8 cellular contexts compared by ENCODE assay signal in genomic region chr2:96538487-96539214, GRCh38.
DNase-seq lines count a peak whose midpoint lies in the region; ATAC-seq and TF ChIP-seq lines count a peak whose summit lies in the region.
"Had no signal": no experiment of that assay in that cellular context is flagged by ENCODE, and none has a peak within 500 bp of the region (broad histone marks: within the 10 kb centered on the region; RNA-seq: fewer than 3 reads in every experiment).

No MANE protein-coding gene starts in this region.

- H3K4me1 ChIP-seq in neutrophil (ENCODE audit: control insufficient read depth in 1 of 2, insufficient read depth in 1 of 2, low read depth in 1 of 2, low read length in 1 of 2) (peaks cover 48 to 55% of the 10 kb centered on the region in 2 experiments), subcutaneous abdominal adipose tissue (ENCODE audit: control insufficient read depth in 5 of 5, insufficient read depth in 5 of 5, low read length in 5 of 5) (peaks cover 16 to 72% (median 59%) of the 10 kb centered on the region in 5 donors)

- peak overlapping the region; percentile 98 for H3K27ac ChIP-seq in neutrophil
- H3K27ac ChIP-seq in subcutaneous abdominal adipose tissue (ENCODE audit: low read depth, low read length): no peak overlapping the region
- H3K27ac ChIP-seq: epithelial cell of prostate had no signal

- no peaks in the 10 kb centered on the region for H3K27me3 ChIP-seq in neutrophil
- peaks cover 0 to 5% (median 0%) of the 10 kb centered on the region in 5 donors for H3K27me3 ChIP-seq in subcutaneous abdominal adipose tissue (ENCODE audit: control insufficient read depth in 5 of 5, insufficient read depth in 4 of 5, low read length in 5 of 5)

- H3K4me3 ChIP-seq in foreskin fibroblast (ENCODE audit: low read depth in 1 of 2, low read length in 2 of 2) (peak overlapping the region; percentile 80 to 83), neutrophil (ENCODE audit: low read depth in 1 of 2, low read length in 1 of 2) (peak overlapping the region; percentile 83 to 96), subcutaneous abdominal adipose tissue (ENCODE audit: low read depth in 1 of 5, low read length in 5 of 5) (peak overlapping the region; percentile 74 to 93 (median 82))

- ATAC-seq in HG03039 (IDR thresholded peaks at IDR 0.05; ENCODE audit: unreplicated experiment): no peak

- H3K9ac ChIP-seq in subcutaneous abdominal adipose tissue (ENCODE audit: low read length in 5 of 5): peak overlapping the region; percentile 38 to 84 (median 83)

- H3K9me3 ChIP-seq in neutrophil (no peaks in the 10 kb centered on the region), subcutaneous abdominal adipose tissue (ENCODE audit: control insufficient read depth in 5 of 5, low read length in 5 of 5) (no peaks in the 10 kb centered on the region)

- H3K36me3 ChIP-seq in neutrophil: peaks cover 16% of the 10 kb centered on the region
- H3K36me3 ChIP-seq in subcutaneous abdominal adipose tissue (ENCODE audit: control insufficient read depth in 5 of 5, insufficient read depth in 5 of 5, low read length in 5 of 5): peaks cover 0 to 8% (median 5%) of the 10 kb centered on the region in 5 donors

- TF ChIP-seq CTCF in foreskin fibroblast (IDR thresholded peaks at IDR 0.05; ENCODE audit: low read depth, low read length) (no peak), neutrophil (IDR thresholded peaks at IDR 0.05) (no peak)

- DNase-seq in Kasumi-1 (lab: John Stamatoyannopoulos, UW) (peak; percentile 62 to 74), foreskin fibroblast (peak; percentile 28 to 69), SHP77 (lab: John Stamatoyannopoulos, UW) (no peak)
- DNase-seq in activated T-cell treated with anti-CD3 and anti-CD28 coated beads, Interleukin-2, amount 50 U/mL, for 48 hours: peak; percentile 94 to 95

Comparison
In these comparisons a context has a peak if more than half of its experiments do, and no peak if none do; other contexts are left out.
1. DNase-seq: peak in Kasumi-1 (2 of 2), activated T-cell treated with anti-CD3 and anti-CD28 coated beads, Interleukin-2, amount 50 U/mL, for 48 hours (2 of 2) and foreskin fibroblast (2 of 2); none in SHP77 (0 of 2).
2. Peak in every context shown above with its lines, with median percentiles within 50 percentile points of each other: H3K4me3 ChIP-seq.